Comparison of ENCODE assay signal across 1 cellular context in genomic region chr14:74905595-74906142, GRCh38.
TF ChIP-seq lines count a peak whose summit lies in the region.

No MANE protein-coding gene starts in this region.

TF ChIP-seq in HepG2, 621 proteins besides CTCF, POLR2A, EP300 and RAD21 (continued from another document and continues in another):
- TF ChIP-seq E2F1 (CRISPR knock-in tag; IDR thresholded peaks at IDR 0.05) (no peak), ESRRA (CRISPR knock-in tag; IDR thresholded peaks at IDR 0.05; ENCODE audit: low read depth) (no peak), THRA (CRISPR knock-in tag; IDR thresholded peaks at IDR 0.05; ENCODE audit: borderline replicate concordance) (0 out of 2 replicates have a peak, but pooled peaks have one; percentile 47), MLX (CRISPR knock-in tag; IDR thresholded peaks at IDR 0.05) (0 out of 2 replicates have a peak, but pooled peaks have one; percentile 35), ZNF34 (CRISPR knock-in tag; IDR thresholded peaks at IDR 0.05; ENCODE audit: borderline replicate concordance) (no peak), HDAC1 (CRISPR knock-in tag; IDR thresholded peaks at IDR 0.05) (0 out of 2 replicates have a peak, but pooled peaks have one; percentile 46), ZNF546 (CRISPR knock-in tag; conservative IDR thresholded peaks at IDR 0.05) (no peak), FOXO4 (CRISPR knock-in tag; conservative IDR thresholded peaks at IDR 0.05) (0 out of 2 replicates have a peak, but pooled peaks have one; percentile 31), DMTF1 (CRISPR knock-in tag; IDR thresholded peaks at IDR 0.05) (no peak), ZNF615 (CRISPR knock-in tag; IDR thresholded peaks at IDR 0.05; ENCODE audit: borderline replicate concordance) (no peak), REPIN1 (CRISPR knock-in tag; IDR thresholded peaks at IDR 0.05; ENCODE audit: borderline replicate concordance, low read depth) (no peak), ZFP91 (CRISPR knock-in tag; IDR thresholded peaks at IDR 0.05; ENCODE audit: borderline replicate concordance) (peak; percentile 59; the same call in 1 of the 2 replicates), MYC (CRISPR knock-in tag; IDR thresholded peaks at IDR 0.05; ENCODE audit: borderline replicate concordance) (peak; percentile 80; the same call in 1 of the 2 replicates), ZNF639 (CRISPR knock-in tag; conservative IDR thresholded peaks at IDR 0.05) (no peak), ZNF598 (CRISPR knock-in tag; IDR thresholded peaks at IDR 0.05; ENCODE audit: borderline replicate concordance) (0 out of 2 replicates have a peak, but pooled peaks have one; percentile 38), AKAP8 (CRISPR knock-in tag; IDR thresholded peaks at IDR 0.05) (peak; percentile 53; the same call in 1 of the 2 replicates), ZSCAN31 (CRISPR knock-in tag; IDR thresholded peaks at IDR 0.05; ENCODE audit: low read depth) (0 out of 2 replicates have a peak, but pooled peaks have one; percentile 40), REL (CRISPR knock-in tag; conservative IDR thresholded peaks at IDR 0.05) (no peak), KLF12 (CRISPR knock-in tag; IDR thresholded peaks at IDR 0.05; ENCODE audit: borderline replicate concordance) (no peak), ZNF382 (CRISPR knock-in tag; IDR thresholded peaks at IDR 0.05; ENCODE audit: borderline replicate concordance) (no peak), SMAD3 (CRISPR knock-in tag; IDR thresholded peaks at IDR 0.05) (0 out of 2 replicates have a peak, but pooled peaks have one; percentile 46), ISL2 (CRISPR knock-in tag; IDR thresholded peaks at IDR 0.05) (0 out of 2 replicates have a peak, but pooled peaks have one; percentile 34), PRDM10 (CRISPR knock-in tag; IDR thresholded peaks at IDR 0.05; ENCODE audit: low read depth) (peak; percentile 49; the same call in 1 of the 2 replicates), ZNF687 (CRISPR knock-in tag; IDR thresholded peaks at IDR 0.05) (peak; percentile 76), ZNF276 (CRISPR knock-in tag; IDR thresholded peaks at IDR 0.05; ENCODE audit: low read depth) (peak; percentile 34; the same call in 1 of the 2 replicates), DNMT1 (CRISPR knock-in tag; IDR thresholded peaks at IDR 0.05) (no peak), GATAD2A (CRISPR knock-in tag; IDR thresholded peaks at IDR 0.05) (peak; percentile 64), KAT8 (CRISPR knock-in tag; IDR thresholded peaks at IDR 0.05) (no peak), HNRNPLL (IDR thresholded peaks at IDR 0.05; ENCODE audit: low read depth, low read length, poor library complexity, severe bottlenecking) (no peak), SIX1 (CRISPR knock-in tag; IDR thresholded peaks at IDR 0.05; ENCODE audit: borderline replicate concordance) (no peak), ZSCAN30 (CRISPR knock-in tag; IDR thresholded peaks at IDR 0.05) (no peak), MXI1 (IDR thresholded peaks at IDR 0.05; ENCODE audit: borderline replicate concordance, low read depth, low read length) (peak; percentile 86; the same call in 2 of the 3 replicates), ZNF121 (CRISPR knock-in tag; IDR thresholded peaks at IDR 0.05) (no peak), THAP8 (CRISPR knock-in tag; IDR thresholded peaks at IDR 0.05; ENCODE audit: borderline replicate concordance) (no peak), TBX2 (CRISPR knock-in tag; IDR thresholded peaks at IDR 0.05; ENCODE audit: borderline replicate concordance) (0 out of 2 replicates have a peak, but pooled peaks have one; percentile 27), KLF13 (CRISPR knock-in tag; IDR thresholded peaks at IDR 0.05) (no peak)
